In the genomic region with DNA sequence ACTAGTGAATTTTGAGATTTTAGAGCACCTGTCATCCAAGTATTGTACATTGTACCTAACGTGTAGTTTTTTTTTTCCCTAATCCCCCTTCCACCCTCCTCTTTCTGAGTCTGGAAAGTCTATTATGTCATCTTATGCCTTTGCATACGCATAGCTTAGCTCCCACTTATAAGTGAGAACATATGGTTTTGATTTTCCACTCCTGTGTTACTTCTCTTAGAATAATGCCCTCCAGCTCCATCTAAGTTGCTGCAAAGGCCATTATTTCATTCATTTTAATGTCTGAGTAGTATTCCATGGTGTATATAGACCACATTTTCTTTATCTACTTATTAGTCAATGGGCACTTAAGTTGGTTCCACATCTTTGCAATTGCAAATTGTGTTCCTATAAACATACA, we compare ENCODE assay signal across 19 cellular contexts.
A peak's percentile ranks its signal among the peaks of the same experiment; 100 is the strongest.
DNase-seq lines count a peak whose midpoint lies in the region; TF ChIP-seq lines count a peak whose summit lies in the region.
"Had no signal": no experiment of that assay in that cellular context is flagged by ENCODE, and none has a peak within 500 bp of the region (broad histone marks: within the 10 kb centered on the region; RNA-seq: fewer than 3 reads in every experiment).

No MANE protein-coding gene starts in this region.

- DNase-seq in A673 (ENCODE audit: low spot score) = peak; percentile 69
- DNase-seq in RPMI7951 (ENCODE audit: low read depth) = peak; percentile 54
- peak; percentile 27 for DNase-seq in fibroblast of mammary gland (ENCODE audit: low read depth)
- peak; percentile 4 for DNase-seq in fibroblast of villous mesenchyme (ENCODE audit: low read depth)
- no peak for DNase-seq in GM19238 (ENCODE audit: insufficient read length, low spot score)
- DNase-seq in SW480 (ENCODE audit: low spot score) = no peak
- DNase-seq in GM20000 (ENCODE audit: low spot score) = no peak
- DNase-seq: ACHN; C1 segment of cervical spinal cord; Calu3; CD4-positive, alpha-beta memory T cell; COR-L47; DMS53; DMS79 treated with DMSO at 0.1 percent for 48 hours; GF-D8; GOT3; HFFc6 had no signal

- H3K4me3 ChIP-seq in A673 (ENCODE audit: low read depth, low read length, poor library complexity, severe bottlenecking) = no peak overlapping the region
- H3K4me3 ChIP-seq in fibroblast of mammary gland (ENCODE audit: control insufficient read depth, low read depth, low read length) = no peak overlapping the region
- no peak overlapping the region for H3K4me3 ChIP-seq in fibroblast of villous mesenchyme (ENCODE audit: low read depth, low read length)
- H3K4me3 ChIP-seq: HAP-1 had no signal

- H3K36me3 ChIP-seq in A673 (ENCODE audit: insufficient read depth, low read length, poor library complexity, severe bottlenecking) = no peaks in the 10 kb centered on the region
- H3K36me3 ChIP-seq: HAP-1 had no signal

- POLR2A ChIA-PET in A673 (lab: Charles Lee; ENCODE audit: low non-redundant PET) = no interaction called here

- BruUV-seq in A673 (replicated peaks; lab: Mats Ljungman, UMichigan) = no TSS peak

- CTCF ChIA-PET in A673 (lab: Charles Lee) = interaction anchor here (1.2 kb wide), 1 partner anchor 221 kb away, joined by 11 read pairs; no protein-coding TSS in a partner anchor

- intact Hi-C loops in A673 (cut with micrococcal nuclease; ENCODE audit: unreplicated experiment) = no loop called here

- peaks cover 4% of the 10 kb centered on the region for H3K4me1 ChIP-seq in A673 (ENCODE audit: insufficient read depth, low read length, poor library complexity, severe bottlenecking)
- H3K4me1 ChIP-seq: HAP-1 had no signal

- TF ChIP-seq CTCF in A673 (conservative IDR thresholded peaks at IDR 0.05; ENCODE audit: low read depth, low read length) (no peak), fibroblast of mammary gland (conservative IDR thresholded peaks at IDR 0.05; ENCODE audit: control insufficient read depth, insufficient read depth, low read depth, low read length) (no peak), fibroblast of villous mesenchyme (IDR thresholded peaks at IDR 0.05; ENCODE audit: insufficient read depth, low read depth, low read length) (no peak), GM20000 (IDR thresholded peaks at IDR 0.05; ENCODE audit: extremely low read depth, missing control alignments) (no peak)

- H3K27ac ChIP-seq in A673 (ENCODE audit: low read depth, low read length, poor library complexity, severe bottlenecking) = no peak overlapping the region
- H3K27ac ChIP-seq: 22Rv1 had no signal

- H3K27me3 ChIP-seq in A673 (replicated peaks; ENCODE audit: insufficient read depth, low read depth, low read length, poor library complexity) = no peaks in the 10 kb centered on the region

- no peaks in the 10 kb centered on the region for H3K9me3 ChIP-seq in A673 (ENCODE audit: low read depth, low read length, poor library complexity, severe bottlenecking)

Comparison
In these comparisons a context has a peak if more than half of its experiments do, and no peak if none do; other contexts are left out.
1. DNase-seq: peak in A673 (single experiment), RPMI7951 (single experiment), fibroblast of mammary gland (single experiment) and fibroblast of villous mesenchyme (single experiment); none in GM19238 (single experiment), SW480 (single experiment) and GM20000 (single experiment).